Comparison of ENCODE assay signal across 19 cellular contexts in the genomic region with DNA sequence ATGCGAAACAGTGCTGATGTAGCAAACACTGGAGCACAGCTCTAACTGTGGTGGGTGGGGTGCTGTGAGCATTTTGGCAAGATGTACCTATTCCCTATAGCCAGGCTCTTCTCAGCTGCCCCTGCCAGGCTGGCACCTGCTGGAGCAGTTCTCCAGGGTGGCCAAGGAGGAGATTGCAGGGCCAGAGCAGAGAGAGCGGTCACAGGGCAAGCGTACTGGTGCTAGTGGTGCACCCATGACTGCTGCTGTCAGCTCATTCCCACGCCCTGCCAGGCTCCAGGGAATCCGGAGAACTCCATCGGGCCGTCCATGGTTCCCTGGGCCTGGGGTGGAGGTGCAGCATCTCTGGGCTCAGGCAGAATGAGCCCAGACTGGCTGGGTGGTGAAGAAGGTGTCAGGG. TPM values are rescaled to one million over a fixed set of nuclear protein-coding genes. Genes with fewer than 3 reads are reported as not detected.
DNase-seq lines count a peak whose midpoint lies in the region; ATAC-seq, FAIRE-seq and TF ChIP-seq lines count a peak whose summit lies in the region.
"Had no signal": no experiment of that assay in that cellular context is flagged by ENCODE, and none has a peak within 500 bp of the region (broad histone marks: within the 10 kb centered on the region; RNA-seq: fewer than 3 reads in every experiment).

No MANE protein-coding gene starts in this region.

- H3K4me3 ChIP-seq in astrocyte (ENCODE audit: insufficient read depth, low read depth, low read length) (peak overlapping the region; percentile 87), hepatocyte (no peak overlapping the region)
- H3K4me3 ChIP-seq: body of pancreas had no signal

- no peak overlapping the region for H3K4me3 Mint-ChIP-seq in astrocyte (ENCODE audit: unreplicated experiment)
- H3K4me3 Mint-ChIP-seq in activated T-helper 17 cell treated with anti-CD3 and anti-CD28 coated beads, Interleukin-2, amount 50 U/mL, for 72 hours, result no peak overlapping the region
- H3K4me3 Mint-ChIP-seq: activated CD8-positive, alpha-beta memory T cell treated with anti-CD3 and anti-CD28 coated beads, Interleukin-2, amount 10 ng/mL, durations not matched to agents 7 days and 5 days; memory B cell had no signal

- no peak for FAIRE-seq in astrocyte (lab: Jason Lieb, UNC)

- intact Hi-C loops in sciatic nerve (cut with DNase I), result no loop called here

- H3K9ac ChIP-seq in astrocyte (ENCODE audit: low read length), result peak overlapping the region; percentile 85

- peaks cover 35% of the 10 kb centered on the region for H3K27me3 Mint-ChIP-seq in astrocyte (ENCODE audit: low read depth, unreplicated experiment)
- H3K27me3 Mint-ChIP-seq in activated T-helper 17 cell treated with anti-CD3 and anti-CD28 coated beads, Interleukin-2, amount 50 U/mL, for 72 hours, result peaks cover 41% of the 10 kb centered on the region

- H3K36me3 Mint-ChIP-seq in astrocyte (ENCODE audit: low read depth, unreplicated experiment), result peaks cover 2% of the 10 kb centered on the region
- H3K36me3 Mint-ChIP-seq in activated T-helper 17 cell treated with anti-CD3 and anti-CD28 coated beads, Interleukin-2, amount 50 U/mL, for 72 hours (ENCODE audit: low read depth), result no peaks in the 10 kb centered on the region
- H3K36me3 Mint-ChIP-seq: activated CD8-positive, alpha-beta memory T cell treated with anti-CD3 and anti-CD28 coated beads, Interleukin-2, amount 10 ng/mL, durations not matched to agents 7 days and 5 days; memory B cell had no signal

- H2AFZ ChIP-seq in astrocyte (ENCODE audit: low read depth, low read length), result no peak overlapping the region
- H2AFZ ChIP-seq in hepatocyte, result no peak overlapping the region

- H3K9me2 ChIP-seq in hepatocyte (replicated peaks; ENCODE audit: insufficient read depth), result no peaks in the 10 kb centered on the region

- TF ChIP-seq CTCF in astrocyte (IDR thresholded peaks at IDR 0.05; ENCODE audit: insufficient read depth, low read depth, low read length) (no peak), hepatocyte (IDR thresholded peaks at IDR 0.05; ENCODE audit: poor library complexity) (no peak)

- H3K4me1 Mint-ChIP-seq in astrocyte (ENCODE audit: low read depth, unreplicated experiment), result peaks cover 16% of the 10 kb centered on the region
- no peaks in the 10 kb centered on the region for H3K4me1 Mint-ChIP-seq in activated T-helper 17 cell treated with anti-CD3 and anti-CD28 coated beads, Interleukin-2, amount 50 U/mL, for 72 hours

- H3K4me1 ChIP-seq in astrocyte (ENCODE audit: insufficient read depth, low read length), result peaks cover 50% of the 10 kb centered on the region
- H3K4me1 ChIP-seq in hepatocyte (ENCODE audit: insufficient read depth), result peaks cover 19% of the 10 kb centered on the region

- H3K9me3 ChIP-seq in astrocyte (ENCODE audit: insufficient read depth, low read depth, low read length) (no peaks in the 10 kb centered on the region), hepatocyte (ENCODE audit: low read depth) (no peaks in the 10 kb centered on the region)
- H3K9me3 ChIP-seq: body of pancreas, gastrocnemius medialis had no signal

- H4K20me1 ChIP-seq in astrocyte (ENCODE audit: insufficient read depth, low read length) (peaks cover 5% of the 10 kb centered on the region), hepatocyte (ENCODE audit: insufficient read depth, poor library complexity, severe bottlenecking) (no peaks in the 10 kb centered on the region)

- DNase-seq in ELR (ENCODE audit: low read depth) (peak; percentile 28), astrocyte (ENCODE audit: low read depth) (no peak), hepatocyte (ENCODE audit: low spot score) (no peak), retina (peak; percentile 44), sciatic nerve (ENCODE audit: low spot score) (no peak), NCI-H1092 (lab: John Stamatoyannopoulos, UW) (no peak)
- DNase-seq: activated CD4-positive, CD25-positive, alpha-beta regulatory T cell; activated CD8-positive, alpha-beta memory T cell treated with anti-CD3 and anti-CD28 coated beads, Interleukin-2, amount 10 ng/mL, durations not matched to agents 7 days and 5 days; activated gamma-delta T cell treated with Interleukin-2 at 50 U/mL for 16 hours; body of pancreas; Calu3; effector memory CD4-positive, alpha-beta T cell; MM.1S; NCI-H774; T-helper 1 cell had no signal

- H3K36me3 ChIP-seq in astrocyte (ENCODE audit: insufficient read depth, low read length) (peaks cover 4% of the 10 kb centered on the region), hepatocyte (replicated peaks; ENCODE audit: insufficient read depth, low read depth) (no peaks in the 10 kb centered on the region)
- H3K36me3 ChIP-seq: gastrocnemius medialis had no signal

- ATAC-seq in activated T-helper 17 cell treated with anti-CD3 and anti-CD28 coated beads, Interleukin-2, amount 50 U/mL, for 72 hours (replicated peaks), result no peak
- ATAC-seq in sciatic nerve (no peak), esophagus mucosa (no peak)
- ATAC-seq: activated CD8-positive, alpha-beta memory T cell treated with anti-CD3 and anti-CD28 coated beads, Interleukin-2, amount 10 ng/mL, durations not matched to agents 7 days and 5 days; body of pancreas; gastrocnemius medialis had no signal

- H3K4me2 ChIP-seq in astrocyte (ENCODE audit: low read length) (peak overlapping the region; percentile 92), hepatocyte (peak overlapping the region; percentile 92)

- H3K27ac ChIP-seq in astrocyte (ENCODE audit: low read depth, low read length) (no peak overlapping the region), hepatocyte (no peak overlapping the region)
- H3K27ac ChIP-seq: body of pancreas had no signal

- H3K79me2 ChIP-seq in astrocyte (ENCODE audit: insufficient read depth, low read length), result peaks cover 59% of the 10 kb centered on the region
- H3K79me2 ChIP-seq in hepatocyte, result no peaks in the 10 kb centered on the region

- H3K27ac Mint-ChIP-seq in astrocyte (ENCODE audit: unreplicated experiment), result no peak overlapping the region
- no peak overlapping the region for H3K27ac Mint-ChIP-seq in activated T-helper 17 cell treated with anti-CD3 and anti-CD28 coated beads, Interleukin-2, amount 50 U/mL, for 72 hours
- H3K27ac Mint-ChIP-seq: activated CD8-positive, alpha-beta memory T cell treated with anti-CD3 and anti-CD28 coated beads, Interleukin-2, amount 10 ng/mL, durations not matched to agents 7 days and 5 days; memory B cell had no signal

- WGBS in hepatocyte (ENCODE audit: low lambda C conversion rate, missing lambda C conversion rate), result 84% methylated on average over 7 of the region's 7 CpGs

- peaks cover 3% of the 10 kb centered on the region for H3K9me3 Mint-ChIP-seq in astrocyte (ENCODE audit: unreplicated experiment)
- H3K9me3 Mint-ChIP-seq in activated T-helper 17 cell treated with anti-CD3 and anti-CD28 coated beads, Interleukin-2, amount 50 U/mL, for 72 hours, result no peaks in the 10 kb centered on the region
- H3K9me3 Mint-ChIP-seq: memory B cell had no signal

- no peaks in the 10 kb centered on the region for H3K27me3 ChIP-seq in astrocyte (ENCODE audit: insufficient read depth, low read length)
- peaks cover 34% of the 10 kb centered on the region for H3K27me3 ChIP-seq in hepatocyte
- H3K27me3 ChIP-seq: gastrocnemius medialis had no signal

RNA-seq across cellular contexts. Expression of a gene that starts 2.1 kb away (rescaled TPM):
- total RNA-seq in astrocyte, result 0.65 and 0.86 TPM in 2 replicates
- total RNA-seq in hepatocyte, result 2.7 and 4.5 TPM in 2 replicates
- polyA plus RNA-seq in hepatocyte, result 5.8 and 8.5 TPM in 2 replicates
- not detected for total RNA-seq in activated T-helper 17 cell treated with anti-CD3 and anti-CD28 coated beads, Interleukin-2, amount 50 U/mL, for 72 hours
- 1.0 TPM for total RNA-seq in sciatic nerve
- total RNA-seq in esophagus mucosa, result 0.92 TPM
- total RNA-seq: activated CD8-positive, alpha-beta memory T cell treated with anti-CD3 and anti-CD28 coated beads, Interleukin-2, amount 10 ng/mL, durations not matched to agents 7 days and 5 days had no signal

Comparison
In these comparisons a context has a peak if more than half of its experiments do, and no peak if none do; other contexts are left out.
1. DNase-seq: peak in ELR (single experiment) and retina (single experiment); none in astrocyte (single experiment), hepatocyte (single experiment), sciatic nerve (single experiment) and NCI-H1092 (single experiment).